In genomic region chr12:105079011-105079570, GRCh38 we compare ENCODE assay signal across 25 cellular contexts.
"Had no signal": no experiment of that assay in that cellular context is flagged by ENCODE, and none has a peak within 500 bp of the region (broad histone marks: within the 10 kb centered on the region; RNA-seq: fewer than 3 reads in every experiment).

No MANE protein-coding gene starts in this region.

- H3K4me3 ChIP-seq: colonic mucosa, right atrium auricular region, tibial artery had no signal

- H3K36me3 ChIP-seq: brain microvascular endothelial cell, colonic mucosa, right atrium auricular region, tibial artery had no signal

- H3K27me3 ChIP-seq: brain microvascular endothelial cell, colonic mucosa, right atrium auricular region, tibial artery had no signal

- H3K4me3 Mint-ChIP-seq: activated naive CD4-positive, alpha-beta T cell treated with anti-CD3 and anti-CD28 coated beads, Interleukin-2, amount 10 ng/mL, durations not matched to agents 7 days and 5 days; activated naive CD8-positive, alpha-beta T cell treated with anti-CD3 and anti-CD28 coated beads, Interleukin-2, amount 50 U/mL, for 24 hours; endodermal cell had no signal

- ATAC-seq: activated naive CD8-positive, alpha-beta T cell treated with anti-CD3 and anti-CD28 coated beads, Interleukin-2, amount 50 U/mL, for 24 hours; left lobe of liver had no signal

- H3K27ac Mint-ChIP-seq: activated naive CD4-positive, alpha-beta T cell treated with anti-CD3 and anti-CD28 coated beads, Interleukin-2, amount 10 ng/mL, durations not matched to agents 7 days and 5 days; activated naive CD8-positive, alpha-beta T cell treated with anti-CD3 and anti-CD28 coated beads, Interleukin-2, amount 50 U/mL, for 24 hours; endodermal cell; progenitor cell of endocrine pancreas had no signal

- DNase-seq: activated CD4-positive, CD25-positive, alpha-beta regulatory T cell treated with anti-CD3 and anti-CD28 coated beads, Interleukin-2, amount 50 U/mL, for 72 hours; activated CD8-positive, alpha-beta memory T cell treated with anti-CD3 and anti-CD28 coated beads for 24 hours; activated CD8-positive, alpha-beta memory T cell treated with anti-CD3 and anti-CD28 coated beads, Interleukin-2, amount 50 U/mL, for 48 hours; activated effector memory CD4-positive, alpha-beta T cell treated with Interleukin-2 at 50 U/mL for 16 hours; activated naive CD4-positive, alpha-beta T cell treated with anti-CD3 and anti-CD28 coated beads, Interleukin-2, amount 10 ng/mL, durations not matched to agents 7 days and 5 days; activated naive CD8-positive, alpha-beta T cell treated with anti-CD3 and anti-CD28 coated beads, Interleukin-2, amount 50 U/mL, for 24 hours; activated T-cell treated with anti-CD3 and anti-CD28 coated beads, Interleukin-2, amount 50 U/mL, for 48 hours; anterior cingulate cortex; brain microvascular endothelial cell; central memory CD4-positive, alpha-beta T cell; colonic mucosa; endodermal cell; foreskin melanocyte; glutamatergic neuron; hippocampal formation; midbrain; stimulated activated CD4-positive, alpha-beta T cell treated with anti-CD3 and anti-CD28 coated beads, Interleukin-12 subunit alpha, Interleukin-12 subunit beta, amount 100 ng/mL, for 4 hours; stimulated activated CD4-positive, alpha-beta T cell treated with anti-CD3 and anti-CD28 coated beads, Interleukin-1b, Interleukin-23, amount 100 ng/mL, for 48 hours; stimulated activated naive CD4-positive, alpha-beta T cell treated with Interleukin-2 at 50 U/mL for 16 hours; substantia nigra; tibial artery had no signal

- H3K27ac ChIP-seq: brain microvascular endothelial cell, colonic mucosa, epithelial cell of prostate, right atrium auricular region, tibial artery had no signal

- H3K36me3 Mint-ChIP-seq: activated naive CD4-positive, alpha-beta T cell treated with anti-CD3 and anti-CD28 coated beads, Interleukin-2, amount 10 ng/mL, durations not matched to agents 7 days and 5 days had no signal

- H3K9me3 ChIP-seq: colonic mucosa, right atrium auricular region, tibial artery had no signal

- H3K9me3 Mint-ChIP-seq: activated naive CD4-positive, alpha-beta T cell treated with anti-CD3 and anti-CD28 coated beads, Interleukin-2, amount 10 ng/mL, durations not matched to agents 7 days and 5 days; activated naive CD8-positive, alpha-beta T cell treated with anti-CD3 and anti-CD28 coated beads, Interleukin-2, amount 50 U/mL, for 24 hours; endodermal cell had no signal
